7 cellular contexts compared by ENCODE assay signal in genomic region chr1:83495560-83495959, GRCh38.
"Had no signal": no experiment of that assay in that cellular context is flagged by ENCODE, and none has a peak within 500 bp of the region (broad histone marks: within the 10 kb centered on the region; RNA-seq: fewer than 3 reads in every experiment).

No MANE protein-coding gene starts in this region.

- ATAC-seq: HepG2 had no signal

- H3K9ac ChIP-seq: KMS-11 had no signal

- H3K27ac ChIP-seq: HL-60, KMS-11 had no signal

- DNase-seq: GOT3, H9, HCEC 1CT, KBM-7 had no signal

- H3K4me2 ChIP-seq: KMS-11 had no signal
